9 cellular contexts compared by ENCODE assay signal in the genomic region with DNA sequence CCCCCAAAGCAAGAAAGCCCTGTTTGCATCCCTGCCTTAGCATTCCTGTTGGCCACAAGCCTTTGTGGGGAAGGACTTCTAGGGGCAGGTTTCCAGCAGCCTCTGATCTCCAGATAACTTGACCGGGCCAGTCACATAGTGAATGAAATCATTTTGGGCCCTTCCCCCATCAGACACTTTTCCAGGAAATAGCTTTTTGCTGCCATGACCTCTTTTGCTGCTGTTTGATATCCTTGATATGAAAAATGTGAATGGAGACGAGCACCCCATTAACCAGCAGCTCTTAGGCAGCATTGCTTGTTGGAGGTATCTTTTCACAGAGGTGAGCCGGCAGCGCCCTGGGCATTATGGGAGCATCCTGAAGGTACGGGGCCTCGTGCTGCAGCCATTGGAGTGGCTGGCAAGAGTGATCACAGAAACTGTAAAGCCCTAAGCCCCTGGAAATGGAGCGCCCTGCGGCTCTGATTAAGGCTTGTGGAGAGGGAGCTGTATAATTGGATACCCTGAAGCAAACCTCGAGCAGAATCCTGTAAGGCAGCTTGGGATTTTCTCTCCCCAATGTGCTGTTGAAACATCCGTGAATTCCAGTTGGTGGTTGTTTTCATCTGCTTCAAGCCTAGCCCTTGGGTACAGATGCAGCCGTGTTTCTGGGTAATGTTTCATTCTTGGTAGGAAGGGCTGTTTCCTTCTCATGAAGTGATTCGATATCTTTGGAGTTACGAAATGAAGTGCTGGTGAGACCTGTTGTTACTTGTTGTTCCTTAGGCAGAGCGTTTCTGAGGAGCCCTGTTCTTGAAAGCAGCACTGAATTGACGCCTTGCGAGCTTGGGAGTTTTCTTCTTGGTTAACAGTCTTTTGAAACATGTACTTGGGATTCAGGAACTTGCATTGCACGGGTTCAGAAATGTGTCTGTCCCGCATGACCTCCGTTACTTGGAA.
DNase-seq lines count a peak whose midpoint lies in the region; ATAC-seq and TF ChIP-seq lines count a peak whose summit lies in the region.
"Had no signal": no experiment of that assay in that cellular context is flagged by ENCODE, and none has a peak within 500 bp of the region (broad histone marks: within the 10 kb centered on the region; RNA-seq: fewer than 3 reads in every experiment).

No MANE protein-coding gene starts in this region.

- DNase-seq in H7 (peak; percentile 15), SK-N-MC (ENCODE audit: low read depth, low spot score) (peak; percentile 14), fibroblast of villous mesenchyme (ENCODE audit: low read depth) (peak; percentile 95), spleen (no peak), COR-L47 (lab: John Stamatoyannopoulos, UW) (no peak), left colon (no peak), GM13977 (ENCODE audit: low spot score) (no peak)
- DNase-seq: activated CD8-positive, alpha-beta T cell treated with anti-CD3 and anti-CD28 coated beads, Interleukin-2, amount 10 ng/mL, durations not matched to agents 7 days and 5 days had no signal

- 58 to 75% (median 65%) methylated on average over 19 of the region's 19 CpGs for WGBS in spleen, 5 donors

- no peak overlapping the region for H3K9ac ChIP-seq in SK-N-MC (ENCODE audit: insufficient read length)

- intact Hi-C loops in spleen (cut with DNase I; ENCODE audit: low total_unique reads) (no loop called here), left colon (cut with DNase I, micrococcal nuclease) (no loop called here)

- no peaks in the 10 kb centered on the region for H3K27me3 ChIP-seq in H7 (ENCODE audit: control insufficient read depth, insufficient read depth, low read length)
- H3K27me3 ChIP-seq in spleen (replicated peaks in 1 of 7) = no peaks in the 10 kb centered on the region

- in situ Hi-C loops in GM13977 (cut with MboI; ENCODE audit: low pct_unique_long_range_greater_than_20kb, low sequenced_read_pairs, unreplicated experiment) = no loop called here

- H3K4me1 ChIP-seq in spleen = peaks cover 0 to 68% (median 13%) of the 10 kb centered on the region in 6 donors

- TF ChIP-seq POLR2A in spleen (IDR thresholded peaks at IDR 0.05) = no peak

- H3K36me3 ChIP-seq in H7 (replicated peaks; ENCODE audit: control insufficient read depth, insufficient read depth, low read length) (no peaks in the 10 kb centered on the region), SK-N-MC (ENCODE audit: insufficient read depth, low read length) (no peaks in the 10 kb centered on the region), spleen (no peaks in the 10 kb centered on the region)

- no peak for TF ChIP-seq CTCF in fibroblast of villous mesenchyme (IDR thresholded peaks at IDR 0.05; ENCODE audit: insufficient read depth, low read depth, low read length)
- TF ChIP-seq CTCF in spleen (IDR thresholded peaks at IDR 0.05 in 8 of 11, conservative IDR thresholded peaks at IDR 0.05 in 3 of 11) = no peak
- TF ChIP-seq CTCF in GM13977 (IDR thresholded peaks at IDR 0.05; ENCODE audit: extremely low read depth, insufficient read depth, missing control alignments) = no peak

- H3K4me3 ChIP-seq in H7 (ENCODE audit: insufficient read depth, low read depth, low read length) = no peak overlapping the region
- peak overlapping the region; percentile 56 for H3K4me3 ChIP-seq in SK-N-MC
- no peak overlapping the region for H3K4me3 ChIP-seq in fibroblast of villous mesenchyme (ENCODE audit: low read depth, low read length)
- H3K4me3 ChIP-seq in spleen = no peak overlapping the region

- ATAC-seq in HG02885 (IDR thresholded peaks at IDR 0.05; ENCODE audit: poor library complexity, unreplicated experiment) (no peak), left colon (no peak)
- ATAC-seq: activated CD8-positive, alpha-beta T cell treated with anti-CD3 and anti-CD28 coated beads, Interleukin-2, amount 10 ng/mL, durations not matched to agents 7 days and 5 days had no signal

- H3K27ac ChIP-seq in SK-N-MC (no peak overlapping the region), spleen (peak overlapping the region in 5 of 8 donors; percentile 10 to 75 (median 61))

- H3K9me3 ChIP-seq in SK-N-MC (ENCODE audit: low read depth, low read length) (no peaks in the 10 kb centered on the region), spleen (no peaks in the 10 kb centered on the region)

Comparison
In these comparisons a context has a peak if more than half of its experiments do, and no peak if none do; other contexts are left out.
1. DNase-seq: peak in H7 (single experiment), SK-N-MC (single experiment) and fibroblast of villous mesenchyme (single experiment); none in spleen (single experiment), COR-L47 (single experiment), left colon (0 of 2) and GM13977 (single experiment).